In the genomic region with DNA sequence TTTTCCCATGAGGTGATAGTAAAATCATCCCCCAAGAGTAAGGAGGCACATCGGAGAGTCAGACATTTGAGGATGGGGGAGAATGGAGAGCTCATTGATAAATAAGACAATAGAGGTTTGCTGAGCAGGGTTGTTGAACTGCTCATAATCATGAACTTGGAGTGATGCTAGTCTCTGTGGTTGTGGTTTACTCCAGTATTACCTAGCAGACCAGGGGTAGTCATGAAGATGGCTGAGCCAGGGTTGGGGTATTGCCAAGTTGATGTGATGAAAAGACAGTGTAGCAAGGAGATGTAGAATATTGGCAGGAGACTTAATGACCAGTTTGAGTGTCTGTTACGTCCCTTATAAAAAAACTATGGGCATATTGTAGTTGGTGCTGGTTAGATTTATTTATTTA, we compare ENCODE assay signal across 15 cellular contexts.
"Had no signal": no experiment of that assay in that cellular context is flagged by ENCODE, and none has a peak within 500 bp of the region (broad histone marks: within the 10 kb centered on the region; RNA-seq: fewer than 3 reads in every experiment).

No MANE protein-coding gene starts in this region.

- H3K36me3 ChIP-seq: brain microvascular endothelial cell had no signal

- DNase-seq: activated CD4-positive, alpha-beta memory T cell treated with anti-CD3 and anti-CD28 coated beads for 36 hours; activated CD4-positive, CD25-positive, alpha-beta regulatory T cell treated with anti-CD3 and anti-CD28 coated beads, Interleukin-2, amount 50 U/mL, for 72 hours; activated T-cell treated with anti-CD3 and anti-CD28 coated beads, Interleukin-2, amount 50 U/mL, for 48 hours; adrenal gland; brain microvascular endothelial cell; endodermal cell; erythroblast; mucosa of descending colon; naive thymus-derived CD8-positive, alpha-beta T cell; posterior cingulate gyrus; stimulated activated naive B cell treated with anti-CD40 and anti-IgM and Interleukin-4, amounts not matched to agents 10 μg/mL and 1 μg/mL and 100 μg/mL, for 72 hours; T-helper 17 cell had no signal

- ATAC-seq: mucosa of descending colon; naive thymus-derived CD8-positive, alpha-beta T cell; stimulated activated naive B cell treated with anti-CD40 and anti-IgM and Interleukin-4, amounts not matched to agents 10 μg/mL and 1 μg/mL and 100 μg/mL, for 72 hours; T-helper 17 cell had no signal

- H3K4me1 Mint-ChIP-seq: endodermal cell; stimulated activated naive B cell treated with anti-CD40 and anti-IgM and Interleukin-4, amounts not matched to agents 10 μg/mL and 1 μg/mL and 100 μg/mL, for 72 hours; T-helper 17 cell had no signal

- H3K4me3 ChIP-seq: adrenal gland, mucosa of descending colon, right atrium auricular region, suprapubic skin had no signal

- H3K27ac Mint-ChIP-seq: activated CD4-positive, alpha-beta memory T cell treated with anti-CD3 and anti-CD28 coated beads for 36 hours; endodermal cell; naive thymus-derived CD8-positive, alpha-beta T cell; stimulated activated naive B cell treated with anti-CD40 and anti-IgM and Interleukin-4, amounts not matched to agents 10 μg/mL and 1 μg/mL and 100 μg/mL, for 72 hours; T-helper 17 cell; type B pancreatic cell had no signal

- H3K27me3 Mint-ChIP-seq: stimulated activated naive B cell treated with anti-CD40 and anti-IgM and Interleukin-4, amounts not matched to agents 10 μg/mL and 1 μg/mL and 100 μg/mL, for 72 hours; type B pancreatic cell had no signal

- H3K4me1 ChIP-seq: adrenal gland, right atrium auricular region, suprapubic skin had no signal

- H3K27ac ChIP-seq: adrenal gland, brain microvascular endothelial cell, right atrium auricular region, suprapubic skin had no signal

- H3K9me3 ChIP-seq: adrenal gland, mucosa of descending colon, right atrium auricular region, suprapubic skin had no signal

- H3K4me3 Mint-ChIP-seq: activated CD4-positive, alpha-beta memory T cell treated with anti-CD3 and anti-CD28 coated beads for 36 hours; endodermal cell; naive thymus-derived CD8-positive, alpha-beta T cell; stimulated activated naive B cell treated with anti-CD40 and anti-IgM and Interleukin-4, amounts not matched to agents 10 μg/mL and 1 μg/mL and 100 μg/mL, for 72 hours; T-helper 17 cell; type B pancreatic cell had no signal

- H3K9me3 Mint-ChIP-seq: activated CD4-positive, alpha-beta memory T cell treated with anti-CD3 and anti-CD28 coated beads for 36 hours; endodermal cell; naive thymus-derived CD8-positive, alpha-beta T cell; stimulated activated naive B cell treated with anti-CD40 and anti-IgM and Interleukin-4, amounts not matched to agents 10 μg/mL and 1 μg/mL and 100 μg/mL, for 72 hours; type B pancreatic cell had no signal

- H3K36me3 Mint-ChIP-seq: activated CD4-positive, alpha-beta memory T cell treated with anti-CD3 and anti-CD28 coated beads for 36 hours; naive thymus-derived CD8-positive, alpha-beta T cell; stimulated activated naive B cell treated with anti-CD40 and anti-IgM and Interleukin-4, amounts not matched to agents 10 μg/mL and 1 μg/mL and 100 μg/mL, for 72 hours; type B pancreatic cell had no signal

- H3K27me3 ChIP-seq: adrenal gland, brain microvascular endothelial cell, right atrium auricular region, suprapubic skin had no signal
